ENCODE assay signal across 8 cellular contexts in the genomic region with DNA sequence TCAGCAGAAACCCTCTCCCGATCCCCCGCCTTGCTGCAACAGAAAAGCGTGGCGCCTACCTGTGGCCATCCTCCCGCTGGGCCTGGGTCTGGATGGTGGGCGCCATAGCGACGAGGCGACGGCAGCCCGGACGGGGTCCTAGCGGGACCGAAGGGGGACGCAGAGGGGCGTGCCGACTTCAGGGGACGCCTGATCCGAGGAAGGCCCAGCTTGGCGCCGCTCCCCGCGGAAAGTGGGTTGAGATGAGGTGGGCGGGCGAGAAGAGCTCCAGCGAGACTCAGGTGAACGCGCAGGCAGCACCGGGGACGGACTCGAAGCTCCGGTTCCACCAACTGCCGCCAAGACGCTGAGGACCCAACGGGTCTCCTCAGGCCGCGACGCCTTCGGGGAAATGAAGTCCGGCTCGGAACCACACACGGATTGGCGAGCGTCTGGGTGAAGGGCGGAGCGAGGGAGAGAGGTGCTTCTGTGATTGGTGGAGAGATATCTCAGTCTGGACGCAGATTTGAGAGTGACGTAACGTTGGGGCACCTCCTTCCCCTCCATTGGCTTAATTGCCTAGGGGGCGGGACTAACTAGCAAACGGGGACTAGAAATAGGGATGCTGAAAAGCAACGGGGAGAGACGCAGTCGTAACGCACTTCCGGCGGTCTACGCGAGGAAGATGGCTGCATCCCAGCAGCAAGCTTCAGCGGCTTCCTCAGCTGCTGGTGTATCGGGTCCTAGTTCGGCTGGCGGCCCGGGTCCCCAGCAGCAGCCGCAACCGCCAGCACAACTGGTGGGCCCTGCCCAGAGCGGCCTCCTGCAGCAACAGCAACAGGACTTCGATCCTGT. TPM values are rescaled to one million over a fixed set of nuclear protein-coding genes. Genes with fewer than 3 reads are reported as not detected.
DNase-seq lines count a peak whose midpoint lies in the region; ATAC-seq and TF ChIP-seq lines count a peak whose summit lies in the region.

A gene with protein sequence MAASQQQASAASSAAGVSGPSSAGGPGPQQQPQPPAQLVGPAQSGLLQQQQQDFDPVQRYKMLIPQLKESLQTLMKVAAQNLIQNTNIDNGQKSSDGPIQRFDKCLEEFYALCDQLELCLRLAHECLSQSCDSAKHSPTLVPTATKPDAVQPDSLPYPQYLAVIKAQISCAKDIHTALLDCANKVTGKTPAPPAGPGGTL (plus strand): TSS at position 620 of the 834 bp plus-strand sequence. CDS start 45 bp downstream, at position 665.
A gene (minus strand): TSS at position 348 of the 834 bp plus-strand sequence. CDS start 242 bp downstream, at position 106.

- H3K4me1 Mint-ChIP-seq in activated T-cell treated with anti-CD3 and anti-CD28 coated beads, Interleukin-2, amount 50 U/mL, for 24 hours (ENCODE audit: low read depth): peaks cover 51% of the 10 kb centered on the region

- in situ Hi-C loops in KBM-7 (cut with MboI; ENCODE audit: low pct_unique_long_range_greater_than_20kb, low sequenced_read_pairs): no loop called here

- H3K36me3 Mint-ChIP-seq in activated T-cell treated with anti-CD3 and anti-CD28 coated beads, Interleukin-2, amount 50 U/mL, for 24 hours (ENCODE audit: low read depth): peaks cover 87% of the 10 kb centered on the region

- DNase-seq in DMS53 (lab: John Stamatoyannopoulos, UW) (peak; percentile 100), KBM-7 (peak; percentile 100), erythroblast (lab: John Stamatoyannopoulos, UW) (peak; percentile 100)
- DNase-seq in activated T-cell treated with anti-CD3 and anti-CD28 coated beads, Interleukin-2, amount 50 U/mL, for 24 hours: peak; percentile 92
- peak; percentile 94 for DNase-seq in stimulated activated CD8-positive, alpha-beta memory T cell treated with anti-CD3 and anti-CD28 coated beads, Interleukin-4, amount 100 ng/mL, for 48 hours

- TF ChIP-seq POLR2A in erythroblast (IDR thresholded peaks at IDR 0.05; ENCODE audit: low read length): peak; percentile 98

- no peaks in the 10 kb centered on the region for H3K9me3 Mint-ChIP-seq in activated T-cell treated with anti-CD3 and anti-CD28 coated beads, Interleukin-2, amount 50 U/mL, for 24 hours

- H3K4me3 Mint-ChIP-seq in activated T-cell treated with anti-CD3 and anti-CD28 coated beads, Interleukin-2, amount 50 U/mL, for 24 hours: peak within 1 kb of the TSS; percentile 92

- H3K4me1 ChIP-seq in mucosa of rectum (ENCODE audit: control insufficient read depth in 2 of 2, insufficient read depth in 2 of 2, low read length in 2 of 2): peaks cover 14 to 15% of the 10 kb centered on the region in 2 donors

- peak within 1 kb of the TSS; percentile 99 to 100 for H3K9ac ChIP-seq in mucosa of rectum (ENCODE audit: low read depth in 1 of 2, low read length in 2 of 2)

- H3K27ac ChIP-seq in mucosa of rectum (ENCODE audit: low read depth in 2 of 2, low read length in 2 of 2): peak within 1 kb of the TSS; percentile 97 to 100

- no peaks in the 10 kb centered on the region for H3K27me3 ChIP-seq in mucosa of rectum (ENCODE audit: control insufficient read depth in 2 of 2, insufficient read depth in 2 of 2, low read length in 2 of 2)

- H3K9me3 ChIP-seq in mucosa of rectum (ENCODE audit: control insufficient read depth in 2 of 2, low read length in 2 of 2): no peaks in the 10 kb centered on the region

- peak within 1 kb of the TSS; percentile 100 for H3K27ac Mint-ChIP-seq in activated T-cell treated with anti-CD3 and anti-CD28 coated beads, Interleukin-2, amount 50 U/mL, for 24 hours

- peak; percentile 73 for ATAC-seq in GM21717 (IDR thresholded peaks at IDR 0.05; ENCODE audit: unreplicated experiment)

- peak within 1 kb of the TSS; percentile 94 to 99 for H3K4me3 ChIP-seq in mucosa of rectum (ENCODE audit: low read length in 2 of 2)

- H3K27me3 Mint-ChIP-seq in activated T-cell treated with anti-CD3 and anti-CD28 coated beads, Interleukin-2, amount 50 U/mL, for 24 hours: no peaks in the 10 kb centered on the region

- peaks cover 33 to 47% of the 10 kb centered on the region in 2 donors for H3K36me3 ChIP-seq in mucosa of rectum (ENCODE audit: control insufficient read depth in 2 of 2, insufficient read depth in 2 of 2, low read length in 2 of 2)

TF ChIP-seq in PFSK-1, 5 proteins besides CTCF, POLR2A, EP300 and RAD21:
- TF ChIP-seq TAF1 (IDR thresholded peaks at IDR 0.05; ENCODE audit: borderline replicate concordance, insufficient read depth, low read length): peak; percentile 99
- TF ChIP-seq FOXP2 (optimal IDR thresholded peaks at IDR 0.05; ENCODE audit: borderline replicate concordance, extremely low read depth, extremely low read length, insufficient read depth): peak; percentile 13
- peak; percentile 97 for TF ChIP-seq POLR2AphosphoS5 (IDR thresholded peaks at IDR 0.05; ENCODE audit: low read depth, low read length)
- peak; percentile 56; the same call in 1 of the 2 replicates for TF ChIP-seq SIN3A (IDR thresholded peaks at IDR 0.05; ENCODE audit: borderline replicate concordance, insufficient read depth, low read length)
- TF ChIP-seq, protein P1, sequence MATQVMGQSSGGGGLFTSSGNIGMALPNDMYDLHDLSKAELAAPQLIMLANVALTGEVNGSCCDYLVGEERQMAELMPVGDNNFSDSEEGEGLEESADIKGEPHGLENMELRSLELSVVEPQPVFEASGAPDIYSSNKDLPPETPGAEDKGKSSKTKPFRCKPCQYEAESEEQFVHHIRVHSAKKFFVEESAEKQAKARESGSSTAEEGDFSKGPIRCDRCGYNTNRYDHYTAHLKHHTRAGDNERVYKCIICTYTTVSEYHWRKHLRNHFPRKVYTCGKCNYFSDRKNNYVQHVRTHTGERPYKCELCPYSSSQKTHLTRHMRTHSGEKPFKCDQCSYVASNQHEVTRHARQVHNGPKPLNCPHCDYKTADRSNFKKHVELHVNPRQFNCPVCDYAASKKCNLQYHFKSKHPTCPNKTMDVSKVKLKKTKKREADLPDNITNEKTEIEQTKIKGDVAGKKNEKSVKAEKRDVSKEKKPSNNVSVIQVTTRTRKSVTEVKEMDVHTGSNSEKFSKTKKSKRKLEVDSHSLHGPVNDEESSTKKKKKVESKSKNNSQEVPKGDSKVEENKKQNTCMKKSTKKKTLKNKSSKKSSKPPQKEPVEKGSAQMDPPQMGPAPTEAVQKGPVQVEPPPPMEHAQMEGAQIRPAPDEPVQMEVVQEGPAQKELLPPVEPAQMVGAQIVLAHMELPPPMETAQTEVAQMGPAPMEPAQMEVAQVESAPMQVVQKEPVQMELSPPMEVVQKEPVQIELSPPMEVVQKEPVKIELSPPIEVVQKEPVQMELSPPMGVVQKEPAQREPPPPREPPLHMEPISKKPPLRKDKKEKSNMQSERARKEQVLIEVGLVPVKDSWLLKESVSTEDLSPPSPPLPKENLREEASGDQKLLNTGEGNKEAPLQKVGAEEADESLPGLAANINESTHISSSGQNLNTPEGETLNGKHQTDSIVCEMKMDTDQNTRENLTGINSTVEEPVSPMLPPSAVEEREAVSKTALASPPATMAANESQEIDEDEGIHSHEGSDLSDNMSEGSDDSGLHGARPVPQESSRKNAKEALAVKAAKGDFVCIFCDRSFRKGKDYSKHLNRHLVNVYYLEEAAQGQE (IDR thresholded peaks at IDR 0.05; ENCODE audit: insufficient read depth in 1 of 2, low read depth in 2 of 2, low read length in 2 of 2): no peak

RNA-seq across cellular contexts. Expression of the first gene that starts in this region (rescaled TPM):
- polyA plus RNA-seq in PFSK-1 (2012; ENCODE audit: insufficient read length, low read depth): 35.9 TPM

RNA-seq across cellular contexts. Expression of the second gene that starts in this region (rescaled TPM):
- 74.4 TPM for polyA plus RNA-seq in PFSK-1 (2012; ENCODE audit: insufficient read length, low read depth)

Comparison
In these comparisons a context has a peak if more than half of its experiments do, and no peak if none do; other contexts are left out.
1. Peak in every context shown above with its lines: DNase-seq, ATAC-seq, H3K4me3 ChIP-seq and H3K27ac ChIP-seq.